Comparison of ENCODE assay signal across 9 cellular contexts in the genomic region with DNA sequence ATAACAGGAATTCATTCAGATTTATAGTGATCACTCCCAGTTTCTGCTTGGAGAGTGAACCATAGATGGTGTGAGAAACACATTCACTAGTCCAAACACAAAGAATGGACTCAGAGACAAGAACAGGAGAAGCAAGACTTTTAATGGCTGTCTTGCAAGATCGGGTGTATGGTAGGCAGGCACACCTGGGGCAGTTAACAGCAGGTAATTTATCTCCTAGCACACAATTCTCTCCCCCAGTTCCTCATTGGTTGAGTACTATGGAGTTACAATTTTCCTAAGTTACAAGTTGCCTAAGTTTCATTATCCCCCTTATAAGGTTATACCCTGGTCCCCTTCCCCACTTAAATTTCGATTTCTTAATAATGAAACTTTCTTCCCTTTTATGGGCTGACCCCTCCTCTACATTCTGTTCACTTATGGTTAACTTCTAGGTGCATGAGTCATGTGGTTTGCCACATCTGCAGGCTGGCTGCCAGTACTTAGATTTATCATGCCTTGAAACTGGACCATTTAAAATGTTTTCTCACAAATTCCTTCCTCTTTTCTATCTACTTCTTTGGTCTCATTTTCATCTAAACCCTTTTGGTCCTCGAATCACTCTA.
A peak's percentile ranks its signal among the peaks of the same experiment; 100 is the strongest.
DNase-seq lines count a peak whose midpoint lies in the region; ATAC-seq, FAIRE-seq and TF ChIP-seq lines count a peak whose summit lies in the region.
"Had no signal": no experiment of that assay in that cellular context is flagged by ENCODE, and none has a peak within 500 bp of the region (broad histone marks: within the 10 kb centered on the region; RNA-seq: fewer than 3 reads in every experiment).

No MANE protein-coding gene starts in this region.

- no peak for TF ChIP-seq EP300 in suprapubic skin (IDR thresholded peaks at IDR 0.05)

- TF ChIP-seq CTCF in PC-3 (conservative IDR thresholded peaks at IDR 0.05; ENCODE audit: low read depth, low read length) (no peak), fibroblast of villous mesenchyme (IDR thresholded peaks at IDR 0.05; ENCODE audit: insufficient read depth, low read depth, low read length) (no peak), suprapubic skin (IDR thresholded peaks at IDR 0.05) (no peak), spleen (IDR thresholded peaks at IDR 0.05 in 8 of 11, conservative IDR thresholded peaks at IDR 0.05 in 3 of 11) (no peak)

- no peaks in the 10 kb centered on the region for H3K9me2 ChIP-seq in PC-3 (replicated peaks; ENCODE audit: low read length)

- POLR2A ChIA-PET in PC-3 (lab: Charles Lee; ENCODE audit: unreplicated experiment): no interaction called here

- DNase-seq in PC-3: peak; percentile 86
- peak; percentile 55 for DNase-seq in fibroblast of villous mesenchyme (ENCODE audit: low read depth)
- DNase-seq in suprapubic skin (ENCODE audit: low spot score in 2 of 2): no peak
- DNase-seq in spleen: no peak
- no peak for DNase-seq in NCI-H2171 treated with DMSO at 0.1 percent for 48 hours (lab: John Stamatoyannopoulos, UW)
- no peak for DNase-seq in small intestine

- TF ChIP-seq POLR2A in GM18505 (IDR thresholded peaks at IDR 0.05; ENCODE audit: borderline replicate concordance, extremely low read depth, insufficient read depth, insufficient read length): no peak
- no peak for TF ChIP-seq POLR2A in suprapubic skin (IDR thresholded peaks at IDR 0.05)
- no peak for TF ChIP-seq POLR2A in spleen (IDR thresholded peaks at IDR 0.05)

- ATAC-seq in GM18505 (IDR thresholded peaks at IDR 0.05; ENCODE audit: unreplicated experiment) (peak; percentile 78), HG02885 (IDR thresholded peaks at IDR 0.05; ENCODE audit: poor library complexity, unreplicated experiment) (peak; percentile 52), PC-3 (peak; percentile 65)

- FAIRE-seq in small intestine (lab: Jason Lieb, UNC): no peak
- FAIRE-seq: H1 had no signal

- no peaks in the 10 kb centered on the region for H3F3A ChIP-seq in PC-3 (ENCODE audit: low read length, unreplicated experiment)

- peak overlapping the region; percentile 68 for H3K4me2 ChIP-seq in PC-3 (ENCODE audit: low read length)

- intact Hi-C loops in PC-3 (cut with micrococcal nuclease) (loop anchor here (5.0 to 10.0 kb wide), 3 partner anchors 44 to 637 kb away; partner anchors contain the start of gene CHSY3), spleen (cut with DNase I; ENCODE audit: low total_unique reads) (no loop called here)

- H3K9me3 ChIP-seq in PC-3 (ENCODE audit: low read length) (no peaks in the 10 kb centered on the region), suprapubic skin (no peaks in the 10 kb centered on the region), spleen (peaks cover 0 to 45% (median 33%) of the 10 kb centered on the region in 8 donors), small intestine (ENCODE audit: control insufficient read depth, low read depth) (no peaks in the 10 kb centered on the region)

- H3K4me1 ChIP-seq in PC-3 (ENCODE audit: insufficient read depth, low read length) (peaks cover 46% of the 10 kb centered on the region), suprapubic skin (peaks cover 3% of the 10 kb centered on the region), spleen (no peaks in the 10 kb centered on the region), small intestine (ENCODE audit: control insufficient read depth in 2 of 2, insufficient read depth in 1 of 2, low read depth in 1 of 2, low read length in 1 of 2) (no peaks in the 10 kb centered on the region)

- H3K27ac ChIP-seq in PC-3 (ENCODE audit: low read length) (peak overlapping the region; percentile 88), suprapubic skin (no peak overlapping the region), spleen (no peak overlapping the region), small intestine (ENCODE audit: low read depth in 1 of 2, low read length in 1 of 2) (no peak overlapping the region)

- CTCF ChIA-PET in PC-3 (lab: Charles Lee): no interaction called here

- no peaks in the 10 kb centered on the region for H3K79me2 ChIP-seq in PC-3 (ENCODE audit: low read length)

- BruUV-seq in PC-3 (replicated peaks; lab: Mats Ljungman, UMichigan): no TSS peak

- H2AFZ ChIP-seq in PC-3 (ENCODE audit: low read length): no peak overlapping the region

- H3K36me3 ChIP-seq in PC-3 (ENCODE audit: low read depth, low read length): no peaks in the 10 kb centered on the region
- no peaks in the 10 kb centered on the region for H3K36me3 ChIP-seq in suprapubic skin
- no peaks in the 10 kb centered on the region for H3K36me3 ChIP-seq in spleen
- no peaks in the 10 kb centered on the region for H3K36me3 ChIP-seq in small intestine (ENCODE audit: control insufficient read depth in 2 of 2, insufficient read depth in 2 of 2, low read length in 2 of 2)

- H4K20me1 ChIP-seq in PC-3 (ENCODE audit: low read length): no peaks in the 10 kb centered on the region

- 31% methylated on average over 3 of the region's 3 CpGs for WGBS in suprapubic skin
- WGBS in spleen, 5 donors: 14 to 43% (median 35%) methylated on average over 3 of the region's 3 CpGs
- 17 to 29% (median 26%) methylated on average over 3 of the region's 3 CpGs for WGBS in small intestine, 3 donors

- peak overlapping the region; percentile 3; the same call in 1 of the 2 replicates for H3K4me3 ChIP-seq in PC-3 (ENCODE audit: low read length)
- no peak overlapping the region for H3K4me3 ChIP-seq in fibroblast of villous mesenchyme (ENCODE audit: low read depth, low read length)
- H3K4me3 ChIP-seq in suprapubic skin: no peak overlapping the region
- H3K4me3 ChIP-seq in spleen: no peak overlapping the region
- H3K4me3 ChIP-seq in small intestine (ENCODE audit: low read depth in 1 of 2, low read length in 2 of 2): no peak overlapping the region

- H3K27me3 ChIP-seq in PC-3 (ENCODE audit: low read length) (no peaks in the 10 kb centered on the region), suprapubic skin (no peaks in the 10 kb centered on the region), spleen (replicated peaks in 1 of 7) (no peaks in the 10 kb centered on the region), small intestine (ENCODE audit: control insufficient read depth in 2 of 2, insufficient read depth in 2 of 2, low read length in 2 of 2) (no peaks in the 10 kb centered on the region)

- peak overlapping the region; percentile 57 for H3K9ac ChIP-seq in PC-3 (ENCODE audit: low read length)

Comparison
In these comparisons a context has a peak if more than half of its experiments do, and no peak if none do; other contexts are left out.
1. DNase-seq: peak in PC-3 (single experiment) and fibroblast of villous mesenchyme (single experiment); none in suprapubic skin (0 of 2), spleen (single experiment), NCI-H2171 treated with DMSO at 0.1 percent for 48 hours (single experiment) and small intestine (single experiment).
2. Peak in every context shown above with its lines, with median percentiles within 50 percentile points of each other: ATAC-seq.